21 cellular contexts compared by ENCODE assay signal in the genomic region with DNA sequence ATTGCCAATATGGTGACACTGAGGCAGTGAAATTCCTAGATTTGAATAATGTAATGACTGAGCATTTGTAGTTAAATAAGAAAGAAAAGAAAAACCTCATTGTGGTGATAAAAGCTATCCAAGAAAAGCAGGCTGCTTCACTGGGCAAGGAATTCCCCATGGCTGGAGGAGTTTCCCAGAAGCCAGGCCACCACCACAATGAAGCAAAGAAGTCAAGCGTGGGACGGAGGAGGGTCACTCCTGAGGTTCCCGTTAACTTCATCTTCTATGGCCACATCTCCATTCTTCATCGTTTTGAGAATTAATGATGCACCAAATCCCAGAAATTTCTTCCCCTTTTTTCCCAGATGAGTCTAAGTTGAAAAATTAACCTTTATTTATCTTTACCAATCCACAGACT.
DNase-seq lines count a peak whose midpoint lies in the region; TF ChIP-seq lines count a peak whose summit lies in the region.
"Had no signal": no experiment of that assay in that cellular context is flagged by ENCODE, and none has a peak within 500 bp of the region (broad histone marks: within the 10 kb centered on the region; RNA-seq: fewer than 3 reads in every experiment).

No MANE protein-coding gene starts in this region.

- H3K36me3 ChIP-seq in OCI-LY1 (ENCODE audit: insufficient read depth, low read length) (peaks cover 6% of the 10 kb centered on the region; the same call in 1 of the 2 replicates), HAP-1 (replicated peaks) (no peaks in the 10 kb centered on the region)
- H3K36me3 ChIP-seq: BLaER1 treated with 17β-estradiol and CSF1 and Interleukin-3, amounts not matched to agents 10 nM and 100 nM had no signal

- in situ Hi-C loops in astrocyte of the cerebellum (cut with HindIII; ENCODE audit: low sequenced_read_pairs) (no loop called here), HAP-1 (cut with MboI; ENCODE audit: low sequenced_read_pairs) (no loop called here)

- no peaks in the 10 kb centered on the region for H3K9me2 ChIP-seq in OCI-LY1 (ENCODE audit: low read depth, low read length)

- H3K27me3 ChIP-seq in OCI-LY1 (ENCODE audit: insufficient read depth, low read length), result no peaks in the 10 kb centered on the region
- no peaks in the 10 kb centered on the region for H3K27me3 ChIP-seq in HAP-1 (ENCODE audit: low read depth)
- H3K27me3 ChIP-seq: BLaER1 treated with 17β-estradiol and CSF1 and Interleukin-3, amounts not matched to agents 10 nM and 100 nM had no signal

- DNase-seq in astrocyte of the cerebellum (ENCODE audit: low read depth) (peak; percentile 39), glomerular visceral epithelial cell (ENCODE audit: extremely low spot score) (peak; percentile 69), renal cortical epithelial cell (ENCODE audit: low read depth) (peak; percentile 89), HAP-1 (ENCODE audit: low spot score in 2 of 2) (no peak), NCI-H2227 treated with DMSO at 0.1 percent for 48 hours (lab: John Stamatoyannopoulos, UW) (no peak), putamen (ENCODE audit: low spot score) (no peak)
- DNase-seq: AML-193; CD4-positive, alpha-beta T cell; DMS53; Kasumi-1; NCI-H1092 treated with DMSO at 0.1 percent for 48 hours; NCI-H1436; NCI-H187 treated with DMSO at 0.1 percent for 48 hours; NCI-H2171 treated with DMSO at 0.1 percent for 48 hours; NCI-H446; NCI-H524 treated with DMSO at 0.1 percent for 48 hours; NCI-H774; SHP77 treated with DMSO at 0.1 percent for 48 hours had no signal

- TF ChIP-seq CTCF in OCI-LY1 (IDR thresholded peaks at IDR 0.05; ENCODE audit: low read length), result no peak
- no peak for TF ChIP-seq CTCF in astrocyte of the cerebellum (IDR thresholded peaks at IDR 0.05; ENCODE audit: low read depth, low read length, missing control alignments)

- no peaks in the 10 kb centered on the region for H4K20me1 ChIP-seq in OCI-LY1 (ENCODE audit: insufficient read depth, low read length)
- H4K20me1 ChIP-seq: BLaER1 treated with 17β-estradiol and CSF1 and Interleukin-3, amounts not matched to agents 10 nM and 100 nM had no signal

- H3K9me3 ChIP-seq in OCI-LY1 (ENCODE audit: low read length), result no peaks in the 10 kb centered on the region
- no peaks in the 10 kb centered on the region for H3K9me3 ChIP-seq in HAP-1

- H3K4me3 ChIP-seq in OCI-LY1 (ENCODE audit: low read depth, low read length, poor library complexity, severe bottlenecking) (no peak overlapping the region), astrocyte of the cerebellum (ENCODE audit: low read depth, low read length) (no peak overlapping the region), HAP-1 (no peak overlapping the region)
- H3K4me3 ChIP-seq: A549; BLaER1 treated with 17β-estradiol and CSF1 and Interleukin-3, amounts not matched to agents 10 nM and 100 nM had no signal

- H3K27ac ChIP-seq in OCI-LY1 (ENCODE audit: low read depth, low read length, poor library complexity, severe bottlenecking), result peak overlapping the region; percentile 97
- H3K27ac ChIP-seq: A549; BLaER1 treated with 17β-estradiol and CSF1 and Interleukin-3, amounts not matched to agents 10 nM and 100 nM had no signal

- H3K4me1 ChIP-seq in OCI-LY1 (ENCODE audit: insufficient read depth, low read length, severe bottlenecking), result peaks cover 99% of the 10 kb centered on the region
- H3K4me1 ChIP-seq in HAP-1, result no peaks in the 10 kb centered on the region
- H3K4me1 ChIP-seq: A549 had no signal

- H3K9ac ChIP-seq in OCI-LY1 (ENCODE audit: low read length), result peak overlapping the region; percentile 61; the same call in 1 of the 2 replicates
- H3K9ac ChIP-seq: BLaER1 treated with 17β-estradiol and CSF1 and Interleukin-3, amounts not matched to agents 10 nM and 100 nM had no signal

- H3K4me2 ChIP-seq in OCI-LY1 (ENCODE audit: low read length), result no peak overlapping the region
- H3K4me2 ChIP-seq: A549; BLaER1 treated with 17β-estradiol and CSF1 and Interleukin-3, amounts not matched to agents 10 nM and 100 nM had no signal

- no peaks in the 10 kb centered on the region for H3K79me2 ChIP-seq in OCI-LY1 (ENCODE audit: insufficient read depth, low read length)

- H3F3A ChIP-seq in OCI-LY1 (ENCODE audit: insufficient read depth, low read length), result peaks cover 9% of the 10 kb centered on the region; the same call in 1 of the 2 replicates

- H2AFZ ChIP-seq in OCI-LY1 (ENCODE audit: low read length), result no peak overlapping the region

Comparison
In these comparisons a context has a peak if more than half of its experiments do, and no peak if none do; other contexts are left out.
1. DNase-seq: peak in astrocyte of the cerebellum (single experiment), glomerular visceral epithelial cell (single experiment) and renal cortical epithelial cell (single experiment); none in HAP-1 (0 of 2), NCI-H2227 treated with DMSO at 0.1 percent for 48 hours (single experiment) and putamen (single experiment).